In genomic region chr17:49779730-49780220, GRCh38 we compare ENCODE assay signal across 8 cellular contexts. TPM values are rescaled to one million over a fixed set of nuclear protein-coding genes. Genes with fewer than 3 reads are reported as not detected.
A peak's percentile ranks its signal among the peaks of the same experiment; 100 is the strongest.
DNase-seq lines count a peak whose midpoint lies in the region; ATAC-seq and TF ChIP-seq lines count a peak whose summit lies in the region.

No MANE protein-coding gene starts in this region.

- peaks cover 3% of the 10 kb centered on the region for H3K27me3 ChIP-seq in DND-41 (ENCODE audit: insufficient read depth, low read length, poor library complexity)

- H3K9ac ChIP-seq in DND-41 (ENCODE audit: low read depth, low read length) = no peak overlapping the region

- peak; percentile 68 for TF ChIP-seq CTCF in DND-41 (IDR thresholded peaks at IDR 0.05; ENCODE audit: borderline replicate concordance, extremely low read depth, low read length, poor library complexity, severe bottlenecking)
- TF ChIP-seq CTCF in WI38 (IDR thresholded peaks at IDR 0.05; ENCODE audit: low read depth, low read length) = peak; percentile 36; the same call in 1 of the 2 replicates

- H3K27ac ChIP-seq in DND-41 (ENCODE audit: low read length) = no peak overlapping the region
- H3K27ac ChIP-seq in skin epidermis = peak overlapping the region in 15 of 21 experiments; percentile 14 to 78 (median 59)

- H3K4me1 ChIP-seq in DND-41 (ENCODE audit: insufficient read depth, low read length) = no peaks in the 10 kb centered on the region

- peak; percentile 59 for DNase-seq in A172 (ENCODE audit: low spot score)
- peak; percentile 27 for DNase-seq in DND-41
- DNase-seq in NCI-H146 (lab: John Stamatoyannopoulos, UW) = peak; percentile 37
- no peak for DNase-seq in left cardiac atrium

- H3K4me2 ChIP-seq in DND-41 (ENCODE audit: insufficient read depth, low read length) = no peak overlapping the region

- ATAC-seq in DND-41 (ENCODE audit: insufficient read depth, low read depth) (peak; percentile 65; the same call in 2 of the 3 replicates), left cardiac atrium (peak; percentile 55 to 66), HG02763 (IDR thresholded peaks at IDR 0.05; ENCODE audit: unreplicated experiment) (no peak), HG02973 (IDR thresholded peaks at IDR 0.05; ENCODE audit: unreplicated experiment) (no peak)

- intact Hi-C loops in left cardiac atrium (cut with DNase I) = loop anchor here (5.0 kb wide), 2 partner anchors 72 to 73 kb away; partner anchors contain the start of gene SLC35B1 (in 2 of the 2)

- H3K4me3 ChIP-seq in DND-41 (ENCODE audit: low read depth in 1 of 2, low read length in 2 of 2) (no peak overlapping the region), WI38 (ENCODE audit: low read depth, low read length) (no peak overlapping the region), skin epidermis (no peak overlapping the region)

- no peaks in the 10 kb centered on the region for H4K20me1 ChIP-seq in DND-41 (ENCODE audit: insufficient read depth, low read length)

- H3K79me2 ChIP-seq in DND-41 (ENCODE audit: insufficient read depth, low read length) = no peaks in the 10 kb centered on the region

- no peaks in the 10 kb centered on the region for H3K36me3 ChIP-seq in DND-41 (ENCODE audit: insufficient read depth, low read length)

- no peaks in the 10 kb centered on the region for H3K9me3 ChIP-seq in DND-41 (ENCODE audit: insufficient read depth, low read length, severe bottlenecking)

- H2AFZ ChIP-seq in DND-41 (ENCODE audit: low read depth, low read length) = no peak overlapping the region

RNA-seq across cellular contexts. Expression of gene KAT7, which starts 8.7 kb away (rescaled TPM):
- 30.3 and 33.4 TPM in 2 replicates for total RNA-seq in A172 (2014; rRNA removed; shearing (Covaris generic))
- 10 to 100 TPM; 47.5 to 49.0 TPM for total RNA-seq in left cardiac atrium

RNA-seq across cellular contexts. Expression of gene FAM117A, which starts 15.8 kb away (rescaled TPM):
- 4.6 and 12.0 TPM in 2 replicates for total RNA-seq in A172 (2014; rRNA removed; shearing (Covaris generic))
- total RNA-seq in left cardiac atrium = 10 to 100 TPM in 1 of 2 donors, 1 to 10 TPM in 1; 5.3 to 13.9 TPM

Comparison
In these comparisons a context has a peak if more than half of its experiments do, and no peak if none do; other contexts are left out.
1. ATAC-seq: peak in DND-41 (single experiment) and left cardiac atrium (2 of 2); none in HG02763 (single experiment) and HG02973 (single experiment).